Comparison of ENCODE assay signal across 8 cellular contexts in genomic region chr7:12570529-12571461, GRCh38. TPM values are rescaled to one million over a fixed set of nuclear protein-coding genes. Genes with fewer than 3 reads are reported as not detected.
DNase-seq lines count a peak whose midpoint lies in the region; ATAC-seq, FAIRE-seq and TF ChIP-seq lines count a peak whose summit lies in the region.

SCIN (plus strand) TSS chr7:12570720; CDS start chr7:12570787, 67 bp downstream.

- H3K9me3 ChIP-seq in SJSA1 (replicated peaks) (no peaks in the 10 kb centered on the region), SJCRH30 (replicated peaks) (no peaks in the 10 kb centered on the region)

- intact Hi-C loops in lower leg skin (cut with DNase I; ENCODE audit: low total_unique reads) = no loop called here

- peak within 1 kb of the TSS; percentile 3; the same call in 1 of the 2 replicates for H3K4me3 ChIP-seq in SJSA1
- peak within 1 kb of the TSS; percentile 13 for H3K4me3 ChIP-seq in lower leg skin (ENCODE audit: low read depth, poor library complexity, severe bottlenecking)
- H3K4me3 ChIP-seq in SJCRH30 = no peak within 1 kb of the TSS

- no peaks in the 10 kb centered on the region for H3K36me3 ChIP-seq in SJSA1
- no peaks in the 10 kb centered on the region for H3K36me3 ChIP-seq in SJCRH30

- WGBS in lower leg skin, 2 donors = 11 to 16% methylated on average over 37 to 62 of the region's 74 CpGs

- CTCF ChIA-PET in GM10248 (lab: Yijun Ruan, JAX) = interaction anchor here (0.9 to 2.1 kb wide), 3 partner anchors 11 to 116 kb away, joined by 3 to 6 read pairs (median 4); partner anchors contain the start of gene ARL4A

- TF ChIP-seq POLR2A in lower leg skin (IDR thresholded peaks at IDR 0.05) (no peak), H54 (IDR thresholded peaks at IDR 0.05; ENCODE audit: low read depth, low read length) (no peak)

- ATAC-seq in HG03354 (IDR thresholded peaks at IDR 0.05; ENCODE audit: poor library complexity, severe bottlenecking, unreplicated experiment) = peak; percentile 43

- H3K27me3 ChIP-seq in SJSA1 (replicated peaks) = peaks cover 13% of the 10 kb centered on the region
- peaks cover 10% of the 10 kb centered on the region; the same call in 1 of the 2 replicates for H3K27me3 ChIP-seq in SJCRH30

- peak; percentile 32 for DNase-seq in GM10248 (ENCODE audit: extremely low spot score)
- DNase-seq in SJSA1 (ENCODE audit: low read depth in 1 of 2, low spot score in 2 of 2) = peak in 1 of 2 experiments; percentile 10
- DNase-seq in dedifferentiated amniotic fluid mesenchymal stem cell (ENCODE audit: extremely low spot score) = peak; percentile 64
- DNase-seq in lower leg skin (ENCODE audit: low spot score in 2 of 2) = peak; percentile 33 to 83
- DNase-seq in stimulated activated CD8-positive, alpha-beta memory T cell treated with anti-CD3 and anti-CD28 coated beads, Interleukin-4, amount 100 ng/mL, for 24 hours (ENCODE audit: low read depth) = peak; percentile 4
- no peak for DNase-seq in H54 (ENCODE audit: insufficient read length, low spot score)
- DNase-seq in SJCRH30 = no peak

- 0 out of 2 replicates have a peak, but pooled peaks cover 3% of the 10 kb centered on the region for H3K4me1 ChIP-seq in SJSA1 (replicated peaks)
- H3K4me1 ChIP-seq in SJCRH30 = no peaks in the 10 kb centered on the region

- POLR2A ChIA-PET in GM10248 (lab: Yijun Ruan, JAX) = no interaction called here

- no peak within 1 kb of the TSS for H3K27ac ChIP-seq in SJSA1
- H3K27ac ChIP-seq in SJCRH30 = no peak within 1 kb of the TSS

- no peak for TF ChIP-seq CTCF in GM10248 (IDR thresholded peaks at IDR 0.05; ENCODE audit: control extremely low read depth, extremely low read depth, low read depth, missing control alignments)
- no peak for TF ChIP-seq CTCF in lower leg skin (IDR thresholded peaks at IDR 0.05)

- no peak for FAIRE-seq in H54 (lab: Jason Lieb, UNC)

RNA-seq across cellular contexts. Expression of gene SCIN, which starts in this region (rescaled TPM):
- 0.37 and 0.56 TPM in 2 replicates for total RNA-seq in SJSA1 (2014; rRNA removed; shearing (Covaris generic))
- 1 to 10 TPM; 3.1 to 6.6 (median 5.8) TPM for total RNA-seq in lower leg skin
- not detected in 2 replicates for total RNA-seq in SJCRH30 (2014; rRNA removed; shearing (Covaris generic))

Comparison
In these comparisons a context has a peak if more than half of its experiments do, and no peak if none do; other contexts are left out.
1. DNase-seq: peak in GM10248 (single experiment), dedifferentiated amniotic fluid mesenchymal stem cell (single experiment), lower leg skin (2 of 2) and stimulated activated CD8-positive, alpha-beta memory T cell treated with anti-CD3 and anti-CD28 coated beads, Interleukin-4, amount 100 ng/mL, for 24 hours (single experiment); none in H54 (single experiment) and SJCRH30 (0 of 2).